In genomic region chr5:172659909-172660628, GRCh38 we compare ENCODE assay signal across 7 cellular contexts. TPM values are rescaled to one million over a fixed set of nuclear protein-coding genes. Genes with fewer than 3 reads are reported as not detected.
DNase-seq lines count a peak whose midpoint lies in the region; ATAC-seq and TF ChIP-seq lines count a peak whose summit lies in the region.

No MANE protein-coding gene starts in this region.

- POLR2A ChIA-PET in WTC11 (lab: Charles Lee): interaction anchor here (1.6 kb wide), 1 partner anchor 74 kb away, joined by 4 read pairs; no protein-coding TSS in a partner anchor

- H3K9me3 Mint-ChIP-seq in WTC11: peaks cover 19% of the 10 kb centered on the region

- peaks cover 11% of the 10 kb centered on the region for H3K4me1 Mint-ChIP-seq in WTC11

- ATAC-seq in WTC11: peak; percentile 58
- ATAC-seq in psoas muscle: peak; percentile 73 to 85 (median 78)
- no peak for ATAC-seq in HG03025 (IDR thresholded peaks at IDR 0.05; ENCODE audit: low FRiP score, unreplicated experiment)

- TF ChIP-seq CTCF in WTC11 (IDR thresholded peaks at IDR 0.05) (no peak), left ventricle myocardium inferior (IDR thresholded peaks at IDR 0.05; ENCODE audit: borderline replicate concordance) (no peak), psoas muscle (IDR thresholded peaks at IDR 0.05) (no peak)

- peaks cover 18% of the 10 kb centered on the region for H3K36me3 Mint-ChIP-seq in WTC11

- 63% methylated on average over 18 of the region's 18 CpGs for WGBS in HUES64
- 17 to 28% (median 19%) methylated on average over 17 to 18 of the region's 18 CpGs for WGBS in psoas muscle, 3 donors

- H3K27me3 Mint-ChIP-seq in WTC11 (ENCODE audit: low read depth): peaks cover 18% of the 10 kb centered on the region

- no peak overlapping the region for H3K9ac ChIP-seq in HUES64 (ENCODE audit: low read depth, low read length)

- H3K4me1 ChIP-seq in HUES64 (ENCODE audit: insufficient read depth, low read length): peaks cover 9% of the 10 kb centered on the region; the same call in 1 of the 2 replicates
- H3K4me1 ChIP-seq in left ventricle myocardium inferior: peaks cover 99% of the 10 kb centered on the region
- H3K4me1 ChIP-seq in psoas muscle: peaks cover 15% of the 10 kb centered on the region

- H3K4me3 ChIP-seq in HUES64 (ENCODE audit: low read length): no peak overlapping the region
- peak overlapping the region; percentile 31 for H3K4me3 ChIP-seq in left ventricle myocardium inferior
- no peak overlapping the region for H3K4me3 ChIP-seq in psoas muscle

- H3K27ac Mint-ChIP-seq in WTC11: 0 out of 2 replicates have a peak overlapping the region, but pooled peaks have one; percentile 14

- intact Hi-C loops in left ventricle myocardium inferior (cut with micrococcal nuclease) (no loop called here), psoas muscle (cut with DNase I) (no loop called here)

- peak; percentile 30 for DNase-seq in WTC11 (ENCODE audit: low spot score)
- DNase-seq in left ventricle myocardium inferior: peak; percentile 91
- DNase-seq in psoas muscle: peak; percentile 87 to 88
- no peak for DNase-seq in activated CD4-positive, alpha-beta T cell treated with anti-CD3 and anti-CD28 coated beads, Interleukin-2, amount 50 U/mL, for 4 hours
- DNase-seq in activated CD8-positive, alpha-beta memory T cell treated with anti-CD3 and anti-CD28 coated beads, Interleukin-2, amount 50 U/mL, for 4 hours: no peak

- CTCF ChIA-PET in WTC11 (lab: Charles Lee): interaction anchor here (0.7 to 1.6 kb wide), 9 partner anchors 9 to 208 kb away, joined by 3 to 7 read pairs (median 3); partner anchors contain the start of gene NEURL1B

- H3K36me3 ChIP-seq in HUES64 (ENCODE audit: insufficient read depth, low read length) (no peaks in the 10 kb centered on the region), left ventricle myocardium inferior (peaks cover 14% of the 10 kb centered on the region), psoas muscle (ENCODE audit: insufficient read depth in 1 of 2, low read depth in 1 of 2) (no peaks in the 10 kb centered on the region)

- H3K27ac ChIP-seq in HUES64 (ENCODE audit: low read depth, low read length) (peak overlapping the region; percentile 7; the same call in 1 of the 2 replicates), left ventricle myocardium inferior (replicated peaks) (peak overlapping the region; percentile 97), psoas muscle (peak overlapping the region; percentile 65)

- H3K27me3 ChIP-seq in HUES64 (ENCODE audit: insufficient read depth, low read length) (no peaks in the 10 kb centered on the region), left ventricle myocardium inferior (ENCODE audit: low read depth) (no peaks in the 10 kb centered on the region), psoas muscle (ENCODE audit: insufficient read depth in 3 of 3, low read length in 2 of 3) (peaks cover 0 to 21% (median 0%) of the 10 kb centered on the region in 3 donors)

- no peak overlapping the region for H3K4me3 Mint-ChIP-seq in WTC11

- peaks cover 10% of the 10 kb centered on the region for H3K9me3 ChIP-seq in HUES64 (ENCODE audit: insufficient read depth, low read depth, low read length)
- peaks cover 11% of the 10 kb centered on the region for H3K9me3 ChIP-seq in left ventricle myocardium inferior (replicated peaks)
- H3K9me3 ChIP-seq in psoas muscle: peaks cover 3% of the 10 kb centered on the region

TF ChIP-seq in WTC11, 78 proteins besides CTCF, POLR2A, EP300 and RAD21:
- TF ChIP-seq AR (CRISPR knock-in tag; IDR thresholded peaks at IDR 0.05) (no peak), MXD4 (CRISPR knock-in tag; IDR thresholded peaks at IDR 0.05; ENCODE audit: borderline replicate concordance) (no peak), MYBL2 (CRISPR knock-in tag; IDR thresholded peaks at IDR 0.05) (no peak)

RNA-seq across cellular contexts. Expression of gene NEURL1B, which starts 19.0 kb away (rescaled TPM):
- 3.8 TPM for polyA plus RNA-seq in HUES64 (2013, experiment 1 of 2)
- polyA plus RNA-seq in HUES64 (2013, experiment 2 of 2): 5.1 TPM
- total RNA-seq in WTC11 (2021): 6.1 to 9.8 TPM (median 6.6 TPM) in 3 replicates
- total RNA-seq in left ventricle myocardium inferior: 24.0 TPM
- total RNA-seq in psoas muscle: 10 to 100 TPM; 13.7 to 20.4 (median 16.4) TPM
- polyA plus RNA-seq in psoas muscle: 1 to 10 TPM; 8.0 to 9.7 (median 8.2) TPM

Comparison
In these comparisons a context has a peak if more than half of its experiments do, and no peak if none do; other contexts are left out.
1. H3K27ac ChIP-seq: peak in every context shown above with its lines; median percentile 97 in left ventricle myocardium inferior; 65 in psoas muscle; 7 in HUES64.
2. DNase-seq: peak in WTC11 (single experiment), left ventricle myocardium inferior (single experiment) and psoas muscle (2 of 2); none in activated CD4-positive, alpha-beta T cell treated with anti-CD3 and anti-CD28 coated beads, Interleukin-2, amount 50 U/mL, for 4 hours (0 of 2) and activated CD8-positive, alpha-beta memory T cell treated with anti-CD3 and anti-CD28 coated beads, Interleukin-2, amount 50 U/mL, for 4 hours (single experiment).